In the genomic region with DNA sequence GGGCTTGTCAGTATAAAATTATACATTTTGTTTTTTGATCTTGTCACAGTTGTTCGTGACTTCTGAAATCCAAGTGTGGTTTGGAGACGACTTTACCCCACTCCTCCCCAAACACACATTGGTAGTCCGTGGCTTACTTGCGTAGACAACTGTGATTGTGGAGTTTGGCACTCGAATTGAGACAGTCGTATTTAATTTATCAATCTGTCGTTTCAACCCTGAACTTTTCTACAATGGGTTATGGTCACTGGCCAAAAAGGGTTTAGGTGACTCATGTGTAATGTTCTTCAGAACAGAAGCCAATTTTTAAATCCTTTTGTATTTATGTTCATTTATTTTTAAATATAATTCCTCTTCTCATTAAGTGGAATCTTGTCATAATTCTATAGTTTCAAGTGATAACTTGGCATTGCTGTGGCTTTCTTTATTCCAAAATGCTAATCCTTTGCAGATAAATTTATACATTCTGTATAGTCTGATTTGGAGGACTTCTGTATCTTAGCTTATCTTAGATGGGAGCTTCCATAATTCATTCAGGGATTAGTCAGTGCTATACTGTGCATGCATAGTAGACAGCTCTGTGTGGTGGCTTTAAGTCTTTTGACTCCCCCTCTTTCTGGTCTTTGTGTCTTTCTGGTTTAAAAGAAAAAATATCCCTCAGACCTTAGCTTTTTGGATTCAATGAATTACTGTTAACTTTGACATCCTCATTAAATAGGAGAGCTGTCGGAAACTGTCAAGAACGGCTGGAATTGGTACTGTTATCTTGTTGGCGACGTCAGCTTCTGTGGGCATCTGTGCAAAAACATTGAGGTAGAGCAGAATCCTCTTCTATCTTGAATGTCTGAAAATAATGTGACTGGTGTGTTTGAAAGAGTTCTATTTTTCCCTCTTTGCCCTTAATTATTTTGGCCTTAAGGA, we compare ENCODE assay signal across 13 cellular contexts.
A peak's percentile ranks its signal among the peaks of the same experiment; 100 is the strongest.
DNase-seq lines count a peak whose midpoint lies in the region; ATAC-seq and TF ChIP-seq lines count a peak whose summit lies in the region.
"Had no signal": no experiment of that assay in that cellular context is flagged by ENCODE, and none has a peak within 500 bp of the region (broad histone marks: within the 10 kb centered on the region; RNA-seq: fewer than 3 reads in every experiment).

No MANE protein-coding gene starts in this region.

- H3K27ac Mint-ChIP-seq in MCF 10A (ENCODE audit: low read depth, unreplicated experiment) (peak overlapping the region; percentile 71), type B pancreatic cell (no peak overlapping the region)
- peak overlapping the region; percentile 95 for H3K27ac Mint-ChIP-seq in activated naive CD8-positive, alpha-beta T cell

- peak overlapping the region; percentile 10 for H3K4me3 Mint-ChIP-seq in MCF 10A (ENCODE audit: unreplicated experiment)
- peak overlapping the region; percentile 81 for H3K4me3 Mint-ChIP-seq in activated naive CD8-positive, alpha-beta T cell
- H3K4me3 Mint-ChIP-seq in type B pancreatic cell = no peak overlapping the region

- BruUV-seq in MCF 10A (replicated peaks; lab: Mats Ljungman, UMichigan) (no TSS peak), mammary epithelial cell (replicated peaks; lab: Mats Ljungman, UMichigan) (no TSS peak)

- 85% methylated on average over 11 of the region's 11 CpGs for WGBS in mammary epithelial cell (ENCODE audit: low coverage, missing lambda C conversion rate)
- 78 to 81% methylated on average over 11 of the region's 11 CpGs for WGBS in thyroid gland, 2 donors

- H3K9me3 ChIP-seq in mammary epithelial cell (replicated peaks; ENCODE audit: insufficient read depth, low read length) (no peaks in the 10 kb centered on the region), uterus (no peaks in the 10 kb centered on the region), thyroid gland (no peaks in the 10 kb centered on the region)

- intact Hi-C loops in MCF 10A (cut with micrococcal nuclease) = no loop called here
- intact Hi-C loops in mammary epithelial cell (cut with micrococcal nuclease) = no loop called here
- intact Hi-C loops in uterus (cut with DNase I; ENCODE audit: low total_unique reads) = no loop called here
- intact Hi-C loops in thyroid gland (cut with DNase I) = no loop called here

- no peaks in the 10 kb centered on the region for H3K27me3 ChIP-seq in mammary epithelial cell (ENCODE audit: insufficient read depth, low read length)
- no peaks in the 10 kb centered on the region for H3K27me3 ChIP-seq in uterus
- H3K27me3 ChIP-seq in thyroid gland = no peaks in the 10 kb centered on the region

- POLR2A ChIA-PET in MCF 10A (lab: Yijun Ruan, JAX) = interaction anchor here (0.7 to 3.8 kb wide), 7 partner anchors 10 to 61 kb away, joined by 3 to 33 read pairs (median 6); no protein-coding TSS in a partner anchor

- H3K4me2 ChIP-seq in mammary epithelial cell (ENCODE audit: insufficient read depth, low read depth, low read length) = no peak overlapping the region

- ATAC-seq in left lobe of liver = peak; percentile 70

- H3K36me3 Mint-ChIP-seq in MCF 10A (ENCODE audit: insufficient read depth, unreplicated experiment) (peaks cover 9% of the 10 kb centered on the region), type B pancreatic cell (peaks cover 4% of the 10 kb centered on the region)
- H3K36me3 Mint-ChIP-seq in activated naive CD8-positive, alpha-beta T cell = no peaks in the 10 kb centered on the region

- TF ChIP-seq CTCF in MCF 10A (IDR thresholded peaks at IDR 0.05; ENCODE audit: unreplicated experiment) (no peak), mammary epithelial cell (conservative IDR thresholded peaks at IDR 0.05 in 1 of 2, IDR thresholded peaks at IDR 0.05 in 1 of 2; ENCODE audit: extremely low read depth in 1 of 2, insufficient read depth in 1 of 2, low read depth in 1 of 2, low read length in 2 of 2) (no peak), uterus (IDR thresholded peaks at IDR 0.05) (no peak), thyroid gland (IDR thresholded peaks at IDR 0.05) (no peak), type B pancreatic cell (conservative IDR thresholded peaks at IDR 0.05) (no peak)

- no peaks in the 10 kb centered on the region for H4K20me1 ChIP-seq in mammary epithelial cell (ENCODE audit: insufficient read depth, low read length)

- DNase-seq in MCF 10A (ENCODE audit: unreplicated experiment) = peak; percentile 62
- DNase-seq in mammary epithelial cell = no peak
- no peak for DNase-seq in left lobe of liver (ENCODE audit: low spot score)
- no peak for DNase-seq in uterus
- no peak for DNase-seq in GM03348 (ENCODE audit: low spot score)
- no peak for DNase-seq in thyroid gland
- DNase-seq in type B pancreatic cell (ENCODE audit: extremely low spot score, unreplicated experiment) = no peak
- DNase-seq: activated CD4-positive, alpha-beta T cell treated with anti-CD3 and anti-CD28 coated beads, Interleukin-2, amount 50 U/mL, for 48 hours; GF-D8; NCI-H1048; NCI-H526 treated with DMSO at 0.1 percent for 48 hours; stimulated activated CD4-positive, alpha-beta T cell treated with anti-CD3 and anti-CD28 coated beads, Interleukin-2, amount 100 ng/mL, for 24 hours had no signal

- dilution Hi-C loops in mammary epithelial cell (cut with HindIII; ENCODE audit: low sequenced_read_pairs) = no loop called here

- H3K4me1 ChIP-seq in mammary epithelial cell (ENCODE audit: insufficient read depth, low read length) = peaks cover 10% of the 10 kb centered on the region
- H3K4me1 ChIP-seq in uterus = peaks cover 0 to 22% of the 10 kb centered on the region in 2 donors
- peaks cover 14 to 37% of the 10 kb centered on the region in 2 donors for H3K4me1 ChIP-seq in thyroid gland

- H3K27me3 Mint-ChIP-seq in MCF 10A (ENCODE audit: insufficient read depth, unreplicated experiment) = no peaks in the 10 kb centered on the region
- H3K27me3 Mint-ChIP-seq in activated naive CD8-positive, alpha-beta T cell = no peaks in the 10 kb centered on the region
- no peaks in the 10 kb centered on the region for H3K27me3 Mint-ChIP-seq in type B pancreatic cell

- no peak overlapping the region for H2AFZ ChIP-seq in mammary epithelial cell (ENCODE audit: low read depth, low read length)

- H3K4me1 Mint-ChIP-seq in MCF 10A (ENCODE audit: insufficient read depth, unreplicated experiment) (peaks cover 53% of the 10 kb centered on the region), type B pancreatic cell (ENCODE audit: unreplicated experiment) (peaks cover 55% of the 10 kb centered on the region)
- H3K4me1 Mint-ChIP-seq in activated naive CD8-positive, alpha-beta T cell (ENCODE audit: low read depth) = peaks cover 98% of the 10 kb centered on the region

- H3K4me3 ChIP-seq in mammary epithelial cell (replicated peaks in 1 of 3; ENCODE audit: insufficient read depth in 1 of 3, low read depth in 2 of 3, low read length in 3 of 3) = no peak overlapping the region
- no peak overlapping the region for H3K4me3 ChIP-seq in uterus
- H3K4me3 ChIP-seq in thyroid gland (replicated peaks in 1 of 3) = no peak overlapping the region

- CTCF ChIA-PET in MCF 10A (lab: Yijun Ruan, JAX) (interaction anchor here (0.5 to 1.6 kb wide), 4 partner anchors 10 to 72 kb away, joined by 3 to 5 read pairs (median 4); no protein-coding TSS in a partner anchor), mammary epithelial cell (lab: Charles Lee; ENCODE audit: low non-redundant PET) (no interaction called here)

- no peak overlapping the region for H3K9ac ChIP-seq in mammary epithelial cell (ENCODE audit: insufficient read depth, low read length)

- H3K79me2 ChIP-seq in mammary epithelial cell (ENCODE audit: insufficient read depth, low read length) = peaks cover 99% of the 10 kb centered on the region

- no peak for TF ChIP-seq POLR2A in uterus (IDR thresholded peaks at IDR 0.05)
- TF ChIP-seq POLR2A in thyroid gland (IDR thresholded peaks at IDR 0.05) = no peak

- H3K9me3 Mint-ChIP-seq in MCF 10A (ENCODE audit: unreplicated experiment) = no peaks in the 10 kb centered on the region
- H3K9me3 Mint-ChIP-seq in activated naive CD8-positive, alpha-beta T cell (ENCODE audit: low read depth) = no peaks in the 10 kb centered on the region
- H3K9me3 Mint-ChIP-seq in type B pancreatic cell = no peaks in the 10 kb centered on the region

- in situ Hi-C loops in mammary epithelial cell (cut with MboI; ENCODE audit: low sequenced_read_pairs in 2 of 2) = no loop called here

- H3K36me3 ChIP-seq in mammary epithelial cell (ENCODE audit: insufficient read depth, low read length) (peaks cover 2% of the 10 kb centered on the region), uterus (no peaks in the 10 kb centered on the region), thyroid gland (no peaks in the 10 kb centered on the region)

- H3K27ac ChIP-seq in mammary epithelial cell (ENCODE audit: insufficient read depth, low read depth, low read length) (no peak overlapping the region), uterus (peak overlapping the region; percentile 2 to 37), thyroid gland (no peak overlapping the region)

Comparison
In these comparisons a context has a peak if more than half of its experiments do, and no peak if none do; other contexts are left out.
1. H3K27ac ChIP-seq: peak in uterus (2 of 2); none in mammary epithelial cell (single experiment) and thyroid gland (0 of 3).